1 cellular context compared by ENCODE assay signal in the genomic region with DNA sequence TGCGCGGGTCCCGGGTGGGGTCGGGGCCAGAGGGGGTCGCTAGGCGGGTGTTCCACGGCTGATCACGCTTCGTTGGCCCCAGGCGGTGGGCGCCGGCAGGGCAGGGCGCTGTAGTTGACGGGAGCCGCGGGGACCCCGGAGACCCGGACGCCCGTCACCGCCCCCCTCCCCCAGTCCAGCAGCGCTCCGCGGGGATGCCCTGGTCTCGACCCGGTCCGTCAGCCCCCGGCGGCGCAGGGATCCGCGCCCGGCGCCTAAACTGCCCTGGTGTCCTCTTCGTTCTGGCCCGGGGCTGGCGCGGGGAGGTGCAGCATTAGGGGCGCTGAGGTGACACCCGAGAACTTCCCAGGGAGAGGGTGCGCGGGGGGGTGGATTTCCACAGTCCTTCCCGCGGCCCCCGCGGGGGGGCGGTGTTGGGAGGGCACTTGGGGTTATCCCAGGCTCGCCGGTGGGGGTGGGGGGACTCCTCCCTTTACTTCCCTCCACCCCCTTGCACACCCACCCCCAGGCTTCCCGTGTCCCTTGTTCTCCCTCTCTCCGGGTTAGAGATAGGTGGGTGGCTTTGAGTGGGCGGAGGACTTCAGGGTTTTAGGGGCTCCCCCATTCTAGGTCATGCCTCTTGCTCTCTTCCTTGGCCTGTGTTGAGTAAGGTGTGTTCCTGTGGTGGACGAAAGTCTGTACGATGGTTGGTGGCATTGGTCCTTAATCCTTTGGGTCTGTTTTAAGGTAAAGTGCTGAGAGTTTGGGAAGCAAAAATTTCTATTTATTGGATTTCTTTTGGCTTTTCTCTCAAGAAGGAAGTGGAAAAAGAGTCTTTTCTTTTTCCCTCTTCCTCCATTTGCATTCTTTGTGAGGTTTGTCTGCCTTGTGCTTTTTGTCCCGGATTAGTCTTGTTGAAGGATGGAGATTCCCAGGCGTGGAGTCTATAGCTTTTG.
TF ChIP-seq lines count a peak whose summit lies in the region.

No MANE protein-coding gene starts in this region.

TF ChIP-seq in GM12878, 131 proteins besides CTCF, POLR2A, EP300 and RAD21 (continued from another document):
- TF ChIP-seq, protein P1, sequence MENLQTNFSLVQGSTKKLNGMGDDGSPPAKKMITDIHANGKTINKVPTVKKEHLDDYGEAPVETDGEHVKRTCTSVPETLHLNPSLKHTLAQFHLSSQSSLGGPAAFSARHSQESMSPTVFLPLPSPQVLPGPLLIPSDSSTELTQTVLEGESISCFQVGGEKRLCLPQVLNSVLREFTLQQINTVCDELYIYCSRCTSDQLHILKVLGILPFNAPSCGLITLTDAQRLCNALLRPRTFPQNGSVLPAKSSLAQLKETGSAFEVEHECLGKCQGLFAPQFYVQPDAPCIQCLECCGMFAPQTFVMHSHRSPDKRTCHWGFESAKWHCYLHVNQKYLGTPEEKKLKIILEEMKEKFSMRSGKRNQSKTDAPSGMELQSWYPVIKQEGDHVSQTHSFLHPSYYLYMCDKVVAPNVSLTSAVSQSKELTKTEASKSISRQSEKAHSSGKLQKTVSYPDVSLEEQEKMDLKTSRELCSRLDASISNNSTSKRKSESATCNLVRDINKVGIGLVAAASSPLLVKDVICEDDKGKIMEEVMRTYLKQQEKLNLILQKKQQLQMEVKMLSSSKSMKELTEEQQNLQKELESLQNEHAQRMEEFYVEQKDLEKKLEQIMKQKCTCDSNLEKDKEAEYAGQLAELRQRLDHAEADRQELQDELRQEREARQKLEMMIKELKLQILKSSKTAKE (IDR thresholded peaks at IDR 0.05; ENCODE audit: low read depth, poor library complexity, severe bottlenecking), result peak; percentile 84
- TF ChIP-seq, protein P2, sequence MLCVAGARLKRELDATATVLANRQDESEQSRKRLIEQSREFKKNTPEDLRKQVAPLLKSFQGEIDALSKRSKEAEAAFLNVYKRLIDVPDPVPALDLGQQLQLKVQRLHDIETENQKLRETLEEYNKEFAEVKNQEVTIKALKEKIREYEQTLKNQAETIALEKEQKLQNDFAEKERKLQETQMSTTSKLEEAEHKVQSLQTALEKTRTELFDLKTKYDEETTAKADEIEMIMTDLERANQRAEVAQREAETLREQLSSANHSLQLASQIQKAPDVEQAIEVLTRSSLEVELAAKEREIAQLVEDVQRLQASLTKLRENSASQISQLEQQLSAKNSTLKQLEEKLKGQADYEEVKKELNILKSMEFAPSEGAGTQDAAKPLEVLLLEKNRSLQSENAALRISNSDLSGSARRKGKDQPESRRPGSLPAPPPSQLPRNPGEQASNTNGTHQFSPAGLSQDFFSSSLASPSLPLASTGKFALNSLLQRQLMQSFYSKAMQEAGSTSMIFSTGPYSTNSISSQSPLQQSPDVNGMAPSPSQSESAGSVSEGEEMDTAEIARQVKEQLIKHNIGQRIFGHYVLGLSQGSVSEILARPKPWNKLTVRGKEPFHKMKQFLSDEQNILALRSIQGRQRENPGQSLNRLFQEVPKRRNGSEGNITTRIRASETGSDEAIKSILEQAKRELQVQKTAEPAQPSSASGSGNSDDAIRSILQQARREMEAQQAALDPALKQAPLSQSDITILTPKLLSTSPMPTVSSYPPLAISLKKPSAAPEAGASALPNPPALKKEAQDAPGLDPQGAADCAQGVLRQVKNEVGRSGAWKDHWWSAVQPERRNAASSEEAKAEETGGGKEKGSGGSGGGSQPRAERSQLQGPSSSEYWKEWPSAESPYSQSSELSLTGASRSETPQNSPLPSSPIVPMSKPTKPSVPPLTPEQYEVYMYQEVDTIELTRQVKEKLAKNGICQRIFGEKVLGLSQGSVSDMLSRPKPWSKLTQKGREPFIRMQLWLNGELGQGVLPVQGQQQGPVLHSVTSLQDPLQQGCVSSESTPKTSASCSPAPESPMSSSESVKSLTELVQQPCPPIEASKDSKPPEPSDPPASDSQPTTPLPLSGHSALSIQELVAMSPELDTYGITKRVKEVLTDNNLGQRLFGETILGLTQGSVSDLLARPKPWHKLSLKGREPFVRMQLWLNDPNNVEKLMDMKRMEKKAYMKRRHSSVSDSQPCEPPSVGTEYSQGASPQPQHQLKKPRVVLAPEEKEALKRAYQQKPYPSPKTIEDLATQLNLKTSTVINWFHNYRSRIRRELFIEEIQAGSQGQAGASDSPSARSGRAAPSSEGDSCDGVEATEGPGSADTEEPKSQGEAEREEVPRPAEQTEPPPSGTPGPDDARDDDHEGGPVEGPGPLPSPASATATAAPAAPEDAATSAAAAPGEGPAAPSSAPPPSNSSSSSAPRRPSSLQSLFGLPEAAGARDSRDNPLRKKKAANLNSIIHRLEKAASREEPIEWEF (IDR thresholded peaks at IDR 0.05; ENCODE audit: insufficient replicate concordance, low read depth, low read length), result no peak
- peak; percentile 47; the same call in 1 of the 2 replicates for TF ChIP-seq CHD2 (IDR thresholded peaks at IDR 0.05; ENCODE audit: borderline replicate concordance, low read depth, low read length)
- TF ChIP-seq, protein P3, sequence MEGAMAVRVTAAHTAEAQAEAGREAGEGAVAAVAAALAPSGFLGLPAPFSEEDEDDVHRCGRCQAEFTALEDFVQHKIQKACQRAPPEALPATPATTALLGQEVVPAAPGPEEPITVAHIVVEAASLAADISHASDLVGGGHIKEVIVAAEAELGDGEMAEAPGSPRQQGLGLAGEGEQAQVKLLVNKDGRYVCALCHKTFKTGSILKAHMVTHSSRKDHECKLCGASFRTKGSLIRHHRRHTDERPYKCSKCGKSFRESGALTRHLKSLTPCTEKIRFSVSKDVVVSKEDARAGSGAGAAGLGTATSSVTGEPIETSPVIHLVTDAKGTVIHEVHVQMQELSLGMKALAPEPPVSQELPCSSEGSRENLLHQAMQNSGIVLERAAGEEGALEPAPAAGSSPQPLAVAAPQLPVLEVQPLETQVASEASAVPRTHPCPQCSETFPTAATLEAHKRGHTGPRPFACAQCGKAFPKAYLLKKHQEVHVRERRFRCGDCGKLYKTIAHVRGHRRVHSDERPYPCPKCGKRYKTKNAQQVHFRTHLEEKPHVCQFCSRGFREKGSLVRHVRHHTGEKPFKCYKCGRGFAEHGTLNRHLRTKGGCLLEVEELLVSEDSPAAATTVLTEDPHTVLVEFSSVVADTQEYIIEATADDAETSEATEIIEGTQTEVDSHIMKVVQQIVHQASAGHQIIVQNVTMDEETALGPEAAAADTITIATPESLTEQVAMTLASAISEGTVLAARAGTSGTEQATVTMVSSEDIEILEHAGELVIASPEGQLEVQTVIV (IDR thresholded peaks at IDR 0.05; ENCODE audit: borderline replicate concordance, partially characterized antibody), result no peak
- TF ChIP-seq, protein P4, sequence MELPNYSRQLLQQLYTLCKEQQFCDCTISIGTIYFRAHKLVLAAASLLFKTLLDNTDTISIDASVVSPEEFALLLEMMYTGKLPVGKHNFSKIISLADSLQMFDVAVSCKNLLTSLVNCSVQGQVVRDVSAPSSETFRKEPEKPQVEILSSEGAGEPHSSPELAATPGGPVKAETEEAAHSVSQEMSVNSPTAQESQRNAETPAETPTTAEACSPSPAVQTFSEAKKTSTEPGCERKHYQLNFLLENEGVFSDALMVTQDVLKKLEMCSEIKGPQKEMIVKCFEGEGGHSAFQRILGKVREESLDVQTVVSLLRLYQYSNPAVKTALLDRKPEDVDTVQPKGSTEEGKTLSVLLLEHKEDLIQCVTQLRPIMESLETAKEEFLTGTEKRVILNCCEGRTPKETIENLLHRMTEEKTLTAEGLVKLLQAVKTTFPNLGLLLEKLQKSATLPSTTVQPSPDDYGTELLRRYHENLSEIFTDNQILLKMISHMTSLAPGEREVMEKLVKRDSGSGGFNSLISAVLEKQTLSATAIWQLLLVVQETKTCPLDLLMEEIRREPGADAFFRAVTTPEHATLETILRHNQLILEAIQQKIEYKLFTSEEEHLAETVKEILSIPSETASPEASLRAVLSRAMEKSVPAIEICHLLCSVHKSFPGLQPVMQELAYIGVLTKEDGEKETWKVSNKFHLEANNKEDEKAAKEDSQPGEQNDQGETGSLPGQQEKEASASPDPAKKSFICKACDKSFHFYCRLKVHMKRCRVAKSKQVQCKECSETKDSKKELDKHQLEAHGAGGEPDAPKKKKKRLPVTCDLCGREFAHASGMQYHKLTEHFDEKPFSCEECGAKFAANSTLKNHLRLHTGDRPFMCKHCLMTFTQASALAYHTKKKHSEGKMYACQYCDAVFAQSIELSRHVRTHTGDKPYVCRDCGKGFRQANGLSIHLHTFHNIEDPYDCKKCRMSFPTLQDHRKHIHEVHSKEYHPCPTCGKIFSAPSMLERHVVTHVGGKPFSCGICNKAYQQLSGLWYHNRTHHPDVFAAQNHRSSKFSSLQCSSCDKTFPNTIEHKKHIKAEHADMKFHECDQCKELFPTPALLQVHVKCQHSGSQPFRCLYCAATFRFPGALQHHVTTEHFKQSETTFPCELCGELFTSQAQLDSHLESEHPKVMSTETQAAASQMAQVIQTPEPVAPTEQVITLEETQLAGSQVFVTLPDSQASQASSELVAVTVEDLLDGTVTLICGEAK (IDR thresholded peaks at IDR 0.05; ENCODE audit: borderline replicate concordance), result no peak
- TF ChIP-seq, protein P5, sequence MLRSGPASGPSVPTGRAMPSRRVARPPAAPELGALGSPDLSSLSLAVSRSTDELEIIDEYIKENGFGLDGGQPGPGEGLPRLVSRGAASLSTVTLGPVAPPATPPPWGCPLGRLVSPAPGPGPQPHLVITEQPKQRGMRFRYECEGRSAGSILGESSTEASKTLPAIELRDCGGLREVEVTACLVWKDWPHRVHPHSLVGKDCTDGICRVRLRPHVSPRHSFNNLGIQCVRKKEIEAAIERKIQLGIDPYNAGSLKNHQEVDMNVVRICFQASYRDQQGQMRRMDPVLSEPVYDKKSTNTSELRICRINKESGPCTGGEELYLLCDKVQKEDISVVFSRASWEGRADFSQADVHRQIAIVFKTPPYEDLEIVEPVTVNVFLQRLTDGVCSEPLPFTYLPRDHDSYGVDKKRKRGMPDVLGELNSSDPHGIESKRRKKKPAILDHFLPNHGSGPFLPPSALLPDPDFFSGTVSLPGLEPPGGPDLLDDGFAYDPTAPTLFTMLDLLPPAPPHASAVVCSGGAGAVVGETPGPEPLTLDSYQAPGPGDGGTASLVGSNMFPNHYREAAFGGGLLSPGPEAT (IDR thresholded peaks at IDR 0.05; ENCODE audit: low read depth), result peak; percentile 52; the same call in 1 of the 2 replicates
- TF ChIP-seq FOS (IDR thresholded peaks at IDR 0.05; ENCODE audit: borderline replicate concordance, extremely low read depth, insufficient read length), result no peak
- peak; percentile 51; the same call in 1 of the 2 replicates for TF ChIP-seq GATAD2B (conservative IDR thresholded peaks at IDR 0.05; ENCODE audit: low read depth)
- TF ChIP-seq EZH2 (IDR thresholded peaks at IDR 0.05; ENCODE audit: borderline replicate concordance, control insufficient read depth, low read depth, low read length), result no peak
- TF ChIP-seq CBX3 (IDR thresholded peaks at IDR 0.05; ENCODE audit: borderline replicate concordance, low read depth), result no peak
- TF ChIP-seq TCF7 (IDR thresholded peaks at IDR 0.05; ENCODE audit: borderline replicate concordance), result no peak
- TF ChIP-seq, protein P6, sequence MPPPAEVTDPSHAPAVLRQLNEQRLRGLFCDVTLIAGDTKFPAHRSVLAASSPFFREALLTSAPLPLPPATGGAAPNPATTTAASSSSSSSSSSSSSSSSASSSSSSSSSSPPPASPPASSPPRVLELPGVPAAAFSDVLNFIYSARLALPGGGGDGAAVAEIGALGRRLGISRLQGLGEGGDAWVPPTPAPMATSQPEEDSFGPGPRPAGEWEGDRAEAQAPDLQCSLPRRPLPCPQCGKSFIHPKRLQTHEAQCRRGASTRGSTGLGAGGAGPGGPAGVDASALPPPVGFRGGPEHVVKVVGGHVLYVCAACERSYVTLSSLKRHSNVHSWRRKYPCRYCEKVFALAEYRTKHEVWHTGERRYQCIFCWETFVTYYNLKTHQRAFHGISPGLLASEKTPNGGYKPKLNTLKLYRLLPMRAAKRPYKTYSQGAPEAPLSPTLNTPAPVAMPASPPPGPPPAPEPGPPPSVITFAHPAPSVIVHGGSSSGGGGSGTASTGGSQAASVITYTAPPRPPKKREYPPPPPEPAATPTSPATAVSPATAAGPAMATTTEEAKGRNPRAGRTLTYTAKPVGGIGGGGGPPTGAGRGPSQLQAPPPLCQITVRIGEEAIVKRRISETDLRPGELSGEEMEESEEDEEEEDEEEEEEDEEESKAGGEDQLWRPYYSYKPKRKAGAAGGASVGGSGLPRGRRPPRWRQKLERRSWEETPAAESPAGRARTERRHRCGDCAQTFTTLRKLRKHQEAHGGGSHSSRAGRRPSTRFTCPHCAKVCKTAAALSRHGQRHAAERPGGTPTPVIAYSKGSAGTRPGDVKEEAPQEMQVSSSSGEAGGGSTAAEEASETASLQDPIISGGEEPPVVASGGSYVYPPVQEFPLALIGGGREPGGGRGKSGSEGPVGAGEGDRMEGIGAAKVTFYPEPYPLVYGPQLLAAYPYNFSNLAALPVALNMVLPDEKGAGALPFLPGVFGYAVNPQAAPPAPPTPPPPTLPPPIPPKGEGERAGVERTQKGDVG (CRISPR knock-in tag; IDR thresholded peaks at IDR 0.05), result no peak
- peak; percentile 73; the same call in 1 of the 2 replicates for TF ChIP-seq NR2F1 (conservative IDR thresholded peaks at IDR 0.05)
- no peak for TF ChIP-seq ZSCAN29 (IDR thresholded peaks at IDR 0.05)
- no peak for TF ChIP-seq NRF1 (conservative IDR thresholded peaks at IDR 0.05; ENCODE audit: low read depth, low read length)
- no peak for TF ChIP-seq CREB1 (IDR thresholded peaks at IDR 0.05; ENCODE audit: low read depth)
